In the genomic region with DNA sequence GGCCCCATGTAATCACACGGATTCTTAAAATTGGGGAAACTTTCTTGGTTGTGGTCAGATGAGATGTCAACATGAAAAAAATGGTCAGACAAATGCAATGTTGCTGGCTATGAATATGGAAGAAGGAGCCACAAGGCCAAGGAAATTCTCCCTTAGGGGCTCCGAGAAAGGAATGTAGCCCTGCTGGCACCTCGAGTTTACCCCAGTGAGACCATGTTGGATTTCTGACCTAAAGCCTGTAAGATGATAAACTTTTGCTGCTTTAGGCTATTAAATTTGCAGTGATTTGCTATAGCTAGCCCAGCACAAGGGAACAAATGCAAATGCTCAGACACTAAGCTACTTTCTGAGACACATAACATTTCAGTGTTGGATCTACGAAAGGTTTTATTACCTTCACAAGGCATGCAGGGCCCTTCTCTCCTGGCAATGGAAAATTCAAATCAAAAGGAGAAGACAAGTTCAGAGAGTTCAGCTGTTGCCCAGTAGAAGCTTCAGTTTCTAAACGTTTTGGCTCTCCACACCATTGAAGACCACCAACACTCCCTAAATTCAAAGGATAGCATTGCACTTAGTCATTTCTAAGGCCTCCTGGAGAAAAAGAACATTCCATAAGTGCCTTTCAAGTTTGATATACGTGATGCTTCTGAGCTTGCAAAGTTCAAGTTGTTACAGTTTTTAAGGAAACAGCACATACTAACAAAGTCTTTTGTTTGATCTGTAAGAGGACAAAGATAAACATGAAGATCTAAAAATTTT, we compare ENCODE assay signal across 13 cellular contexts. TPM values are rescaled to one million over a fixed set of nuclear protein-coding genes. Genes with fewer than 3 reads are reported as not detected.
A peak's percentile ranks its signal among the peaks of the same experiment; 100 is the strongest.
DNase-seq lines count a peak whose midpoint lies in the region; ATAC-seq and TF ChIP-seq lines count a peak whose summit lies in the region.
"Had no signal": no experiment of that assay in that cellular context is flagged by ENCODE, and none has a peak within 500 bp of the region (broad histone marks: within the 10 kb centered on the region; RNA-seq: fewer than 3 reads in every experiment).

No MANE protein-coding gene starts in this region.

- H3K9me3 ChIP-seq in SJSA1 (replicated peaks), result no peaks in the 10 kb centered on the region

- intact Hi-C loops in activated CD4-positive, alpha-beta T cell treated with anti-CD3 and anti-CD28 coated beads, Interleukin-2, amount 10 ng/mL, durations not matched to agents 24 days and 14 days (cut with micrococcal nuclease), result no loop called here

- H3K27ac Mint-ChIP-seq in stimulated activated naive CD8-positive, alpha-beta T cell treated with anti-CD3 and anti-CD28 coated beads, Interleukin-15, amount 100 ng/mL, for 72 hours, result peak overlapping the region in 1 of 2 donors; percentile 76
- H3K27ac Mint-ChIP-seq in activated CD4-positive, alpha-beta T cell treated with anti-CD3 and anti-CD28 coated beads, Interleukin-2, amount 10 ng/mL, durations not matched to agents 24 days and 14 days, result no peak overlapping the region
- H3K27ac Mint-ChIP-seq: activated CD4-positive, alpha-beta T cell treated with anti-CD3 and anti-CD28 coated beads, Interleukin-2, amount 10 ng/mL, durations not matched to agents 7 days and 5 days; activated naive CD8-positive, alpha-beta T cell; T-helper 1 cell treated with Interleukin-12 subunit alpha and Interleukin-12 subunit beta and Interleukin-4 antibody, amounts not matched to agents 30 μg/mL and 1 μg/mL, for 36 hours had no signal

- no peak for TF ChIP-seq CTCF in fibroblast of villous mesenchyme (IDR thresholded peaks at IDR 0.05; ENCODE audit: insufficient read depth, low read depth, low read length)
- TF ChIP-seq CTCF in retinal pigment epithelial cell (conservative IDR thresholded peaks at IDR 0.05; ENCODE audit: low read depth, low read length), result peak; percentile 1

- no peak for ATAC-seq in stimulated activated naive CD8-positive, alpha-beta T cell treated with anti-CD3 and anti-CD28 coated beads, Interleukin-15, amount 100 ng/mL, for 72 hours

- peaks cover 36% of the 10 kb centered on the region for H3K4me1 ChIP-seq in SJSA1 (replicated peaks)

- DNase-seq in GM03348 (ENCODE audit: low spot score), result peak; percentile 62
- peak; percentile 65 to 95 for DNase-seq in SJSA1 (ENCODE audit: low read depth in 1 of 2, low spot score in 2 of 2)
- DNase-seq in fibroblast of villous mesenchyme (ENCODE audit: low read depth), result peak; percentile 33
- DNase-seq in retinal pigment epithelial cell (ENCODE audit: low read depth), result peak; percentile 65
- DNase-seq in stimulated activated naive CD8-positive, alpha-beta T cell treated with anti-CD3 and anti-CD28 coated beads, Interleukin-15, amount 100 ng/mL, for 72 hours, result no peak
- DNase-seq in COLO668 (lab: John Stamatoyannopoulos, UW; ENCODE audit: unreplicated experiment), result no peak
- no peak for DNase-seq in activated effector memory CD4-positive, alpha-beta T cell treated with anti-CD3 and anti-CD28 coated beads, Interleukin-2, amount 50 U/mL, for 16 hours
- no peak for DNase-seq in activated CD4-positive, alpha-beta T cell treated with anti-CD3 and anti-CD28 coated beads, Interleukin-2, amount 10 ng/mL, durations not matched to agents 24 days and 14 days
- DNase-seq: activated CD4-positive, alpha-beta T cell treated with anti-CD3 and anti-CD28 coated beads, Interleukin-2, amount 10 ng/mL, durations not matched to agents 7 days and 5 days; NCI-H1930; retina had no signal

- no peak overlapping the region for H3K4me3 Mint-ChIP-seq in stimulated activated naive CD8-positive, alpha-beta T cell treated with anti-CD3 and anti-CD28 coated beads, Interleukin-15, amount 100 ng/mL, for 72 hours
- no peak overlapping the region for H3K4me3 Mint-ChIP-seq in activated CD4-positive, alpha-beta T cell treated with anti-CD3 and anti-CD28 coated beads, Interleukin-2, amount 10 ng/mL, durations not matched to agents 24 days and 14 days
- H3K4me3 Mint-ChIP-seq: activated CD4-positive, alpha-beta T cell treated with anti-CD3 and anti-CD28 coated beads, Interleukin-2, amount 10 ng/mL, durations not matched to agents 7 days and 5 days; activated naive CD8-positive, alpha-beta T cell; T-helper 1 cell treated with Interleukin-12 subunit alpha and Interleukin-12 subunit beta and Interleukin-4 antibody, amounts not matched to agents 30 μg/mL and 1 μg/mL, for 36 hours had no signal

- H3K36me3 ChIP-seq in SJSA1, result peaks cover 84% of the 10 kb centered on the region

- H3K4me3 ChIP-seq in SJSA1 (no peak overlapping the region), fibroblast of villous mesenchyme (ENCODE audit: low read depth, low read length) (no peak overlapping the region), retinal pigment epithelial cell (ENCODE audit: low read length) (no peak overlapping the region)

- no peaks in the 10 kb centered on the region for H3K27me3 Mint-ChIP-seq in stimulated activated naive CD8-positive, alpha-beta T cell treated with anti-CD3 and anti-CD28 coated beads, Interleukin-15, amount 100 ng/mL, for 72 hours
- no peaks in the 10 kb centered on the region for H3K27me3 Mint-ChIP-seq in activated CD4-positive, alpha-beta T cell treated with anti-CD3 and anti-CD28 coated beads, Interleukin-2, amount 10 ng/mL, durations not matched to agents 24 days and 14 days
- H3K27me3 Mint-ChIP-seq: activated CD4-positive, alpha-beta T cell treated with anti-CD3 and anti-CD28 coated beads, Interleukin-2, amount 10 ng/mL, durations not matched to agents 7 days and 5 days; activated naive CD8-positive, alpha-beta T cell had no signal

- no peaks in the 10 kb centered on the region for H3K27me3 ChIP-seq in SJSA1 (replicated peaks)

- H3K36me3 Mint-ChIP-seq in activated CD4-positive, alpha-beta T cell treated with anti-CD3 and anti-CD28 coated beads, Interleukin-2, amount 10 ng/mL, durations not matched to agents 24 days and 14 days (ENCODE audit: low read depth), result peaks cover 51% of the 10 kb centered on the region

- no peaks in the 10 kb centered on the region for H3K4me1 Mint-ChIP-seq in stimulated activated naive CD8-positive, alpha-beta T cell treated with anti-CD3 and anti-CD28 coated beads, Interleukin-15, amount 100 ng/mL, for 72 hours
- peaks cover 4% of the 10 kb centered on the region for H3K4me1 Mint-ChIP-seq in activated CD4-positive, alpha-beta T cell treated with anti-CD3 and anti-CD28 coated beads, Interleukin-2, amount 10 ng/mL, durations not matched to agents 24 days and 14 days
- H3K4me1 Mint-ChIP-seq: activated CD4-positive, alpha-beta T cell treated with anti-CD3 and anti-CD28 coated beads, Interleukin-2, amount 10 ng/mL, durations not matched to agents 7 days and 5 days had no signal

- peak overlapping the region; percentile 98 for H3K27ac ChIP-seq in SJSA1

- no peaks in the 10 kb centered on the region for H3K9me3 Mint-ChIP-seq in stimulated activated naive CD8-positive, alpha-beta T cell treated with anti-CD3 and anti-CD28 coated beads, Interleukin-15, amount 100 ng/mL, for 72 hours
- no peaks in the 10 kb centered on the region for H3K9me3 Mint-ChIP-seq in activated CD4-positive, alpha-beta T cell treated with anti-CD3 and anti-CD28 coated beads, Interleukin-2, amount 10 ng/mL, durations not matched to agents 24 days and 14 days
- H3K9me3 Mint-ChIP-seq: activated CD4-positive, alpha-beta T cell treated with anti-CD3 and anti-CD28 coated beads, Interleukin-2, amount 10 ng/mL, durations not matched to agents 7 days and 5 days; T-helper 1 cell treated with Interleukin-12 subunit alpha and Interleukin-12 subunit beta and Interleukin-4 antibody, amounts not matched to agents 30 μg/mL and 1 μg/mL, for 36 hours had no signal

RNA-seq across cellular contexts. Expression of gene MCMBP, which starts 23.4 kb away (rescaled TPM):
- total RNA-seq in SJSA1 (2014; rRNA removed; shearing (Covaris generic)), result 114 and 152 TPM in 2 replicates
- total RNA-seq in fibroblast of villous mesenchyme, result 43.2 and 56.1 TPM in 2 replicates
- 125 and 128 TPM in 2 replicates for total RNA-seq in activated CD4-positive, alpha-beta T cell treated with anti-CD3 and anti-CD28 coated beads, Interleukin-2, amount 10 ng/mL, durations not matched to agents 24 days and 14 days

RNA-seq across cellular contexts. Expression of gene SEC23IP, which starts 43.3 kb away (rescaled TPM):
- total RNA-seq in SJSA1 (2014; rRNA removed; shearing (Covaris generic)), result 20.1 and 30.3 TPM in 2 replicates
- 37.7 and 44.9 TPM in 2 replicates for total RNA-seq in fibroblast of villous mesenchyme
- 78.0 and 90.3 TPM in 2 replicates for total RNA-seq in activated CD4-positive, alpha-beta T cell treated with anti-CD3 and anti-CD28 coated beads, Interleukin-2, amount 10 ng/mL, durations not matched to agents 24 days and 14 days

Comparison
In these comparisons a context has a peak if more than half of its experiments do, and no peak if none do; other contexts are left out.
1. DNase-seq: peak in GM03348 (single experiment), SJSA1 (2 of 2), fibroblast of villous mesenchyme (single experiment) and retinal pigment epithelial cell (single experiment); none in stimulated activated naive CD8-positive, alpha-beta T cell treated with anti-CD3 and anti-CD28 coated beads, Interleukin-15, amount 100 ng/mL, for 72 hours (0 of 2), COLO668 (single experiment), activated effector memory CD4-positive, alpha-beta T cell treated with anti-CD3 and anti-CD28 coated beads, Interleukin-2, amount 50 U/mL, for 16 hours (single experiment) and activated CD4-positive, alpha-beta T cell treated with anti-CD3 and anti-CD28 coated beads, Interleukin-2, amount 10 ng/mL, durations not matched to agents 24 days and 14 days (single experiment).